Comparison of ENCODE assay signal across 12 cellular contexts in genomic region chr1:31666290-31666963, GRCh38. TPM values are rescaled to one million over a fixed set of nuclear protein-coding genes. Genes with fewer than 3 reads are reported as not detected.
A peak's percentile ranks its signal among the peaks of the same experiment; 100 is the strongest.
DNase-seq lines count a peak whose midpoint lies in the region; ATAC-seq and TF ChIP-seq lines count a peak whose summit lies in the region.
"Had no signal": no experiment of that assay in that cellular context is flagged by ENCODE, and none has a peak within 500 bp of the region (broad histone marks: within the 10 kb centered on the region; RNA-seq: fewer than 3 reads in every experiment).

No MANE protein-coding gene starts in this region.

- H3K4me1 ChIP-seq in esophagus (ENCODE audit: control insufficient read depth in 2 of 2, insufficient read depth in 2 of 2, low read length in 1 of 2) (peaks cover 3 to 24% of the 10 kb centered on the region in 2 donors), psoas muscle (peaks cover 14% of the 10 kb centered on the region)

- TF ChIP-seq CTCF in omental fat pad (IDR thresholded peaks at IDR 0.05) (no peak), psoas muscle (IDR thresholded peaks at IDR 0.05) (no peak)

- no peaks in the 10 kb centered on the region for H3K27me3 ChIP-seq in esophagus (ENCODE audit: control insufficient read depth in 1 of 2, insufficient read depth in 2 of 2, low read length in 2 of 2)
- no peaks in the 10 kb centered on the region for H3K27me3 ChIP-seq in psoas muscle (ENCODE audit: insufficient read depth in 3 of 3, low read length in 2 of 3)
- H3K27me3 ChIP-seq: uterus had no signal

- WGBS in esophagus, 2 donors, result 41 to 49% methylated on average over 9 of the region's 9 CpGs
- WGBS in psoas muscle, 3 donors, result 66 to 72% (median 67%) methylated on average over 9 of the region's 9 CpGs

- H3K27ac ChIP-seq in esophagus (ENCODE audit: low read depth in 2 of 2, low read length in 1 of 2), result peak overlapping the region; percentile 35 to 60
- H3K27ac ChIP-seq in psoas muscle, result no peak overlapping the region

- H3K9me3 ChIP-seq in esophagus (ENCODE audit: control insufficient read depth in 2 of 2, insufficient read depth in 1 of 2, low read depth in 1 of 2, low read length in 1 of 2), result no peaks in the 10 kb centered on the region
- H3K9me3 ChIP-seq in psoas muscle, result no peaks in the 10 kb centered on the region
- H3K9me3 ChIP-seq: uterus had no signal

- ATAC-seq in omental fat pad (ENCODE audit: low FRiP score) (peak; percentile 48), psoas muscle (no peak), GM21390 (IDR thresholded peaks at IDR 0.05; ENCODE audit: unreplicated experiment) (no peak)

- peak; percentile 74 for DNase-seq in DMS153 (lab: John Stamatoyannopoulos, UW)
- DNase-seq in NCI-H460 (ENCODE audit: extremely low read depth, low read depth), result peak; percentile 26
- DNase-seq in omental fat pad (ENCODE audit: low spot score), result no peak
- DNase-seq in psoas muscle, result no peak
- DNase-seq in posterior vena cava (ENCODE audit: low spot score), result no peak
- DNase-seq in mesenteric fat pad (ENCODE audit: low spot score), result no peak
- DNase-seq: activated CD4-positive, alpha-beta T cell treated with anti-CD3 and anti-CD28 coated beads, Interleukin-2, amount 50 U/mL, for 1 hour; NCI-H1092; retina; uterus had no signal

- intact Hi-C loops in psoas muscle (cut with DNase I) (loop anchor here in 1 of 2 donors (5.0 kb wide), 1 partner anchor 51 kb away; no protein-coding TSS in a partner anchor), posterior vena cava (cut with DNase I) (loop anchor here (5.0 to 10.0 kb wide), 3 partner anchors 36 to 1306 kb away; partner anchors contain the start of gene COL16A1 (in 1 of the 2))

- H3K36me3 ChIP-seq in esophagus (ENCODE audit: control insufficient read depth in 2 of 2, insufficient read depth in 2 of 2, low read length in 1 of 2), result no peaks in the 10 kb centered on the region
- H3K36me3 ChIP-seq in psoas muscle (ENCODE audit: insufficient read depth in 1 of 2, low read depth in 1 of 2), result no peaks in the 10 kb centered on the region
- H3K36me3 ChIP-seq: uterus had no signal

- no peak overlapping the region for H3K4me3 ChIP-seq in esophagus (ENCODE audit: low read depth in 1 of 2, low read length in 2 of 2)
- no peak overlapping the region for H3K4me3 ChIP-seq in psoas muscle
- H3K4me3 ChIP-seq: uterus had no signal

RNA-seq across cellular contexts. Expression of gene PEF1, which starts 21.8 kb away (rescaled TPM):
- total RNA-seq in NCI-H460 (2014; rRNA removed; shearing (Covaris generic)), result 39.9 and 44.7 TPM in 2 replicates
- 33.0 and 43.0 TPM in 2 replicates for polyA plus RNA-seq in NCI-H460 (2014; cell fraction: nucleus; rRNA removed)
- 10 to 100 TPM; 38.6 to 62.0 TPM for polyA plus RNA-seq in esophagus
- total RNA-seq in omental fat pad, result 10 to 100 TPM; 54.7 to 73.5 (median 67.3) TPM
- total RNA-seq in psoas muscle, result 10 to 100 TPM; 22.1 to 43.1 (median 29.7) TPM
- polyA plus RNA-seq in psoas muscle, result 10 to 100 TPM; 29.5 to 57.4 (median 30.7) TPM
- 10 to 100 TPM; 55.5 to 62.8 TPM for total RNA-seq in posterior vena cava
- total RNA-seq in mesenteric fat pad, result 47.9 TPM

RNA-seq across cellular contexts. Expression of gene COL16A1, which starts 37.4 kb away (rescaled TPM):
- total RNA-seq in NCI-H460 (2014; rRNA removed; shearing (Covaris generic)), result 2.5 and 3.4 TPM in 2 replicates
- polyA plus RNA-seq in NCI-H460 (2014; cell fraction: nucleus; rRNA removed), result 15.9 and 24.3 TPM in 2 replicates
- polyA plus RNA-seq in esophagus (10 to 100 TPM; 12.2 to 25.2 TPM), psoas muscle (1 to 10 TPM; 2.9 to 4.1 (median 3.5) TPM)
- total RNA-seq in omental fat pad (10 to 100 TPM; 17.4 to 69.2 (median 21.7) TPM), psoas muscle (10 to 100 TPM in 1 of 4 donors, 1 to 10 TPM in 3; 6.1 to 14.2 (median 8.4) TPM), posterior vena cava (100 to 1,000 TPM in 1 of 2 donors, 10 to 100 TPM in 1; 93.3 to 179 TPM), mesenteric fat pad (38.9 TPM)

RNA-seq across cellular contexts. Expression of gene HCRTR1, which starts 48.9 kb away (rescaled TPM):
- not detected in 2 replicates for total RNA-seq in NCI-H460 (2014; rRNA removed; shearing (Covaris generic))
- polyA plus RNA-seq in NCI-H460 (2014; cell fraction: nucleus; rRNA removed), result not detected in 2 replicates
- polyA plus RNA-seq in esophagus, result under 1 TPM in 1 of 2 donors, not detected in 1; 0.02 TPM
- total RNA-seq in omental fat pad, result 1 to 10 TPM in 1 of 4 donors, not detected in 3; 1.6 TPM
- 1 to 10 TPM in 1 of 4 donors, under 1 TPM in 2, not detected in 1; 0.18 to 1.2 (median 0.42) TPM for total RNA-seq in psoas muscle
- under 1 TPM; 0.12 to 0.51 (median 0.27) TPM for polyA plus RNA-seq in psoas muscle
- not detected for total RNA-seq in posterior vena cava
- 0.39 TPM for total RNA-seq in mesenteric fat pad
- total RNA-seq: uterus had no signal

Comparison
In these comparisons a context has a peak if more than half of its experiments do, and no peak if none do; other contexts are left out.
1. DNase-seq: peak in DMS153 (single experiment) and NCI-H460 (single experiment); none in omental fat pad (single experiment), psoas muscle (0 of 2), posterior vena cava (single experiment) and mesenteric fat pad (single experiment).